ENCODE assay signal across 13 cellular contexts in the genomic region with DNA sequence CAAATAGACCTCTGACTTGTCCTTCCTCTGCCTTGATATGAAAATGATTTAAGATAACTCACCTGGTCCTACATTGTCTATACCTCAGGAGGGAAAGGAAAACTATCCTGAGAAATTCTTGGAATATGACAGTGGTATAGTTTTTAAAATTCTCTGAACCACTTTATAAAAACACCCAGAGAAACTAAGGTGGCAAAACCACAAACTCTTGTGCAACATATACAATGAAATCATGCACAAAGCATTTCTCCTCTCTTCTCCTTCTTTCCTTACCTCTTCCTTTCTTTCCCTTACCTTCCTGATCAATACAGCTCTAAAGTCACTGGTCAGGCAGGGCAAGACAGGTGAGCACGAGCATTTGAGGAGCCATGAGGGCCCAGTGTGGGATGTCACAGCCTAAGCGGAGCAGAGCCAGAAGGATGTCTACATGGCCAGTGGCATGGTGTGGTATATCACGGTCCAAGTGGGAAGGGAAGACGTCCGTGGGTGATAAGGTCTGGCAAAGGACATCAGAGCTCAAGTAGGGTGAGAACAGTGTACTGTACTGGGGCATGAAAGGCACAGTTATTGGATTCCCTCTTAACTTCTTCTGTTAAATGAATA.
"Had no signal": no experiment of that assay in that cellular context is flagged by ENCODE, and none has a peak within 500 bp of the region (broad histone marks: within the 10 kb centered on the region; RNA-seq: fewer than 3 reads in every experiment).

No MANE protein-coding gene starts in this region.

- H3K4me3 ChIP-seq: lung, pancreas, thyroid gland, uterus had no signal

- H3K4me3 Mint-ChIP-seq: activated T-helper 17 cell treated with anti-CD3 and anti-CD28 coated beads, Interleukin-2, amount 50 U/mL, for 72 hours; stimulated activated naive B cell treated with anti-CD40 and anti-IgM and Interleukin-4, amounts not matched to agents 10 μg/mL and 1 μg/mL and 100 μg/mL, for 72 hours had no signal

- DNase-seq: activated CD4-positive, CD25-positive, alpha-beta regulatory T cell treated with anti-CD3 and anti-CD28 coated beads, Interleukin-2, amount 50 U/mL, for 72 hours; activated naive CD4-positive, alpha-beta T cell treated with Interleukin-2 at 50 U/mL for 16 hours; aorta; foreskin fibroblast; left cardiac atrium; stimulated activated CD4-positive, alpha-beta T cell treated with anti-CD3 and anti-CD28 coated beads, Interleukin-2, amount 100 ng/mL, for 24 hours; stimulated activated naive B cell treated with anti-CD40 and anti-IgM and Interleukin-4, amounts not matched to agents 10 μg/mL and 1 μg/mL and 100 μg/mL, for 72 hours; T-helper 1 cell; thyroid gland; uterus had no signal

- H3K9me3 ChIP-seq: pancreas, thyroid gland, uterus had no signal

- ATAC-seq: activated T-helper 17 cell treated with anti-CD3 and anti-CD28 coated beads, Interleukin-2, amount 50 U/mL, for 72 hours; left cardiac atrium; pancreas; stimulated activated naive B cell treated with anti-CD40 and anti-IgM and Interleukin-4, amounts not matched to agents 10 μg/mL and 1 μg/mL and 100 μg/mL, for 72 hours had no signal

- H3K27ac Mint-ChIP-seq: activated T-helper 17 cell treated with anti-CD3 and anti-CD28 coated beads, Interleukin-2, amount 50 U/mL, for 72 hours; stimulated activated naive B cell treated with anti-CD40 and anti-IgM and Interleukin-4, amounts not matched to agents 10 μg/mL and 1 μg/mL and 100 μg/mL, for 72 hours had no signal

- H3K4me1 Mint-ChIP-seq: activated T-helper 17 cell treated with anti-CD3 and anti-CD28 coated beads, Interleukin-2, amount 50 U/mL, for 72 hours; stimulated activated naive B cell treated with anti-CD40 and anti-IgM and Interleukin-4, amounts not matched to agents 10 μg/mL and 1 μg/mL and 100 μg/mL, for 72 hours had no signal

- H3K27me3 Mint-ChIP-seq: activated T-helper 17 cell treated with anti-CD3 and anti-CD28 coated beads, Interleukin-2, amount 50 U/mL, for 72 hours; stimulated activated naive B cell treated with anti-CD40 and anti-IgM and Interleukin-4, amounts not matched to agents 10 μg/mL and 1 μg/mL and 100 μg/mL, for 72 hours had no signal

- H3K9me3 Mint-ChIP-seq: activated T-helper 17 cell treated with anti-CD3 and anti-CD28 coated beads, Interleukin-2, amount 50 U/mL, for 72 hours; stimulated activated naive B cell treated with anti-CD40 and anti-IgM and Interleukin-4, amounts not matched to agents 10 μg/mL and 1 μg/mL and 100 μg/mL, for 72 hours had no signal
